19 cellular contexts compared by ENCODE assay signal in genomic region chr9:112325127-112325526, GRCh38. TPM values are rescaled to one million over a fixed set of nuclear protein-coding genes. Genes with fewer than 3 reads are reported as not detected.
A peak's percentile ranks its signal among the peaks of the same experiment; 100 is the strongest.
DNase-seq lines count a peak whose midpoint lies in the region; ATAC-seq and TF ChIP-seq lines count a peak whose summit lies in the region.
"Had no signal": no experiment of that assay in that cellular context is flagged by ENCODE, and none has a peak within 500 bp of the region (broad histone marks: within the 10 kb centered on the region; RNA-seq: fewer than 3 reads in every experiment).

No MANE protein-coding gene starts in this region.

- H3K4me1 Mint-ChIP-seq in WTC11, result peaks cover 60% of the 10 kb centered on the region
- peaks cover 21% of the 10 kb centered on the region for H3K4me1 Mint-ChIP-seq in mesothelial cell of epicardium

- ATAC-seq in WTC11, result peak; percentile 93
- ATAC-seq: A549; CD8-positive, alpha-beta T cell had no signal

- DNase-seq in ELF-1 (ENCODE audit: low read depth, low spot score), result peak; percentile 90
- DNase-seq in WTC11 (ENCODE audit: low spot score), result peak; percentile 59
- no peak for DNase-seq in esophagus squamous epithelium (lab: John Stamatoyannopoulos, UW)
- DNase-seq in mesothelial cell of epicardium (ENCODE audit: low spot score in 2 of 2, unreplicated experiment in 2 of 2), result peak in 1 of 2 experiments; percentile 54
- no peak for DNase-seq in cerebellar cortex (ENCODE audit: low spot score)
- DNase-seq in lower leg skin (ENCODE audit: low spot score in 2 of 2), result no peak
- DNase-seq in T-helper 2 cell, result no peak
- DNase-seq in activated naive CD4-positive, alpha-beta T cell treated with Interleukin-2 at 50 U/mL for 16 hours, result no peak
- DNase-seq: CD8-positive, alpha-beta T cell; DMS79 treated with DMSO at 0.1 percent for 48 hours; GOT3; NCI-H1105 treated with DMSO at 0.1 percent for 48 hours; NCI-H1694 treated with DMSO at 0.1 percent for 48 hours; NK-92 treated with Interleukin-12 subunit alpha and Interleukin-12 subunit beta, amount 100 ng/mL, for 24 hours; OCI-M1; Right ventricle myocardium superior had no signal

- H3K27me3 ChIP-seq in esophagus squamous epithelium, result no peaks in the 10 kb centered on the region
- H3K27me3 ChIP-seq: BLaER1 treated with 17β-estradiol and CSF1 and Interleukin-3, amounts not matched to agents 10 nM and 100 nM had no signal

- no peak overlapping the region for H3K4me3 Mint-ChIP-seq in WTC11
- no peak overlapping the region for H3K4me3 Mint-ChIP-seq in mesothelial cell of epicardium
- H3K4me3 Mint-ChIP-seq: CD8-positive, alpha-beta T cell had no signal

- peak overlapping the region in 3 of 4 donors; percentile 39 to 51 (median 48) for H3K27ac ChIP-seq in esophagus squamous epithelium
- H3K27ac ChIP-seq: A549; BLaER1 treated with 17β-estradiol and CSF1 and Interleukin-3, amounts not matched to agents 10 nM and 100 nM had no signal

- intact Hi-C loops in esophagus squamous epithelium (cut with DNase I), result no loop called here
- intact Hi-C loops in lower leg skin (cut with DNase I; ENCODE audit: low total_unique reads), result no loop called here

- H3K27ac Mint-ChIP-seq in WTC11 (peak overlapping the region; percentile 66; the same call in 1 of the 2 replicates), mesothelial cell of epicardium (peak overlapping the region; percentile 89)

- no peak overlapping the region for H3K4me3 ChIP-seq in esophagus squamous epithelium
- H3K4me3 ChIP-seq in lower leg skin (ENCODE audit: low read depth, poor library complexity, severe bottlenecking), result no peak overlapping the region
- H3K4me3 ChIP-seq: A549; BLaER1 treated with 17β-estradiol and CSF1 and Interleukin-3, amounts not matched to agents 10 nM and 100 nM had no signal

- H3K36me3 Mint-ChIP-seq in WTC11 (0 out of 2 replicates have a peak, but pooled peaks cover 2% of the 10 kb centered on the region), mesothelial cell of epicardium (peaks cover 21% of the 10 kb centered on the region)

- H3K36me3 ChIP-seq in esophagus squamous epithelium, result peaks cover 0 to 7% (median 0%) of the 10 kb centered on the region in 3 donors

- CTCF ChIA-PET in WTC11 (lab: Charles Lee), result interaction anchor here (0.5 to 1.3 kb wide), 3 partner anchors 9 to 227 kb away, joined by 3 to 5 read pairs (median 4); no protein-coding TSS in a partner anchor

- TF ChIP-seq POLR2A in esophagus squamous epithelium (IDR thresholded peaks at IDR 0.05), result no peak
- TF ChIP-seq POLR2A in lower leg skin (IDR thresholded peaks at IDR 0.05), result no peak

- WGBS in esophagus squamous epithelium, 2 donors, result 48 to 76% methylated on average over 9 to 10 of the region's 10 CpGs
- WGBS in lower leg skin, 2 donors, result 56 to 63% methylated on average over 10 of the region's 10 CpGs

- peaks cover 0 to 81% (median 43%) of the 10 kb centered on the region in 3 donors for H3K4me1 ChIP-seq in esophagus squamous epithelium

- H3K9me3 ChIP-seq in esophagus squamous epithelium, result no peaks in the 10 kb centered on the region
- H3K9me3 ChIP-seq: A549 had no signal

- TF ChIP-seq CTCF in WTC11 (IDR thresholded peaks at IDR 0.05) (no peak), esophagus squamous epithelium (IDR thresholded peaks at IDR 0.05) (no peak), mesothelial cell of epicardium (IDR thresholded peaks at IDR 0.05; ENCODE audit: unreplicated experiment) (no peak), lower leg skin (IDR thresholded peaks at IDR 0.05) (no peak)

- H3K9me3 Mint-ChIP-seq in WTC11 (no peaks in the 10 kb centered on the region), mesothelial cell of epicardium (peaks cover 18% of the 10 kb centered on the region)

- H3K27me3 Mint-ChIP-seq in WTC11 (ENCODE audit: low read depth) (no peaks in the 10 kb centered on the region), mesothelial cell of epicardium (ENCODE audit: low read depth) (no peaks in the 10 kb centered on the region)
- H3K27me3 Mint-ChIP-seq: IgD-negative memory B cell had no signal

- POLR2A ChIA-PET in WTC11 (lab: Charles Lee), result no interaction called here

TF ChIP-seq in WTC11, 78 proteins besides CTCF, POLR2A, EP300 and RAD21:
- TF ChIP-seq NR3C1 (CRISPR knock-in tag; conservative IDR thresholded peaks at IDR 0.05; ENCODE audit: low read depth) (no peak), E2F1 (CRISPR knock-in tag; IDR thresholded peaks at IDR 0.05) (no peak), ZNF263 (CRISPR knock-in tag; IDR thresholded peaks at IDR 0.05; ENCODE audit: low read depth) (no peak), ZMAT4 (CRISPR knock-in tag; IDR thresholded peaks at IDR 0.05) (no peak), ZNF512 (CRISPR knock-in tag; IDR thresholded peaks at IDR 0.05; ENCODE audit: borderline replicate concordance) (no peak), USF2 (CRISPR knock-in tag; IDR thresholded peaks at IDR 0.05) (no peak), CDX4 (CRISPR knock-in tag; IDR thresholded peaks at IDR 0.05; ENCODE audit: borderline replicate concordance) (no peak)

RNA-seq across cellular contexts. Expression of gene PTBP3, which starts 8.3 kb away (rescaled TPM):
- 97.5 to 108 TPM (median 100 TPM) in 3 replicates for total RNA-seq in WTC11 (2021)
- 100 to 1,000 TPM in 2 of 4 donors, 10 to 100 TPM in 2; 71.9 to 113 (median 88.8) TPM for total RNA-seq in esophagus squamous epithelium
- 39.3 to 42.5 TPM (median 41.6 TPM) in 3 replicates for total RNA-seq in mesothelial cell of epicardium
- 100 to 1,000 TPM in 3 of 4 donors, 10 to 100 TPM in 1; 82.5 to 201 (median 156) TPM for total RNA-seq in lower leg skin

RNA-seq across cellular contexts. Expression of gene HSDL2, which starts 54.8 kb away (rescaled TPM):
- total RNA-seq in WTC11 (2021), result 13.8 to 15.3 TPM (median 14.3 TPM) in 3 replicates
- total RNA-seq in esophagus squamous epithelium, result 10 to 100 TPM; 18.5 to 49.4 (median 36.0) TPM
- total RNA-seq in mesothelial cell of epicardium, result 22.2 to 26.5 TPM (median 23.1 TPM) in 3 replicates
- total RNA-seq in lower leg skin, result 10 to 100 TPM; 26.7 to 52.8 (median 50.2) TPM

Comparison
In these comparisons a context has a peak if more than half of its experiments do, and no peak if none do; other contexts are left out.
1. DNase-seq: peak in ELF-1 (single experiment) and WTC11 (single experiment); none in esophagus squamous epithelium (single experiment), cerebellar cortex (single experiment), lower leg skin (0 of 2), T-helper 2 cell (0 of 5) and activated naive CD4-positive, alpha-beta T cell treated with Interleukin-2 at 50 U/mL for 16 hours (single experiment).